13 cellular contexts compared by ENCODE assay signal in the genomic region with DNA sequence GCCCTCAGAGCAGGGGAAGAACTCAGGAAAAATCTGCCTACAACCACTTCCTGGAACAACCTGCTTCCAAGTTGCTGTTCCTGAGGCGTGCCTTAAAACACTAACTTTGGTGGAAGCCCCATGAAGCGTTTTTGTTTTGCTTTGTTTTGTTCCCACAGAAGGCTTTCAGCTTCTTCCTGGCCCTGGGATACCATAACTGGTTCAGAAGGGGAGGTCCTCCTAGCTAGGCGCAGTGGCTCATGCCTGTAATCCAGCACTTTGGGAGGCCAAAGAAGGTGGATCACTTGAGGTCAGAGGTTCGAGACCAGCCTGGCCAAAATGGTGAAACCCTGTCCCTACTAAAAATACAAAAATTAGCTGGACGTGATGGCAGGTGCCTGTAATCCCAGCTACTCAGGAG. TPM values are rescaled to one million over a fixed set of nuclear protein-coding genes. Genes with fewer than 3 reads are reported as not detected.
DNase-seq lines count a peak whose midpoint lies in the region; ATAC-seq and TF ChIP-seq lines count a peak whose summit lies in the region.
"Had no signal": no experiment of that assay in that cellular context is flagged by ENCODE, and none has a peak within 500 bp of the region (broad histone marks: within the 10 kb centered on the region; RNA-seq: fewer than 3 reads in every experiment).

No MANE protein-coding gene starts in this region.

- BruUV-seq in Caco-2 (replicated peaks; lab: Mats Ljungman, UMichigan), result no TSS peak

- H3K27me3 Mint-ChIP-seq in Caco-2 (ENCODE audit: insufficient read depth, unreplicated experiment), result no peaks in the 10 kb centered on the region

- no peaks in the 10 kb centered on the region for H3K9me3 ChIP-seq in Caco-2
- no peaks in the 10 kb centered on the region for H3K9me3 ChIP-seq in MM.1S (replicated peaks; ENCODE audit: insufficient read depth, low read length)
- no peaks in the 10 kb centered on the region for H3K9me3 ChIP-seq in gastrocnemius medialis
- H3K9me3 ChIP-seq: HAP-1 had no signal

- intact Hi-C loops in Caco-2 (cut with micrococcal nuclease; ENCODE audit: unreplicated experiment), result loop anchor here (2.0 to 5.0 kb wide), 2 partner anchors 15 to 65 kb away; a partner anchor contains a TSS
- intact Hi-C loops in gastrocnemius medialis (cut with DNase I; ENCODE audit: low total_unique reads), result loop anchor here (2.0 to 10.0 kb wide), 3 partner anchors 63 to 943 kb away; a partner anchor contains a TSS

- ATAC-seq in gastrocnemius medialis (no peak), esophagus mucosa (no peak)

- no peaks in the 10 kb centered on the region for H3K4me1 Mint-ChIP-seq in Caco-2 (ENCODE audit: low read depth, unreplicated experiment)

- H3K4me2 ChIP-seq in MM.1S (ENCODE audit: low read depth, low read length), result peak overlapping the region; percentile 97; the same call in 1 of the 2 replicates

- CTCF ChIA-PET in Caco-2 (lab: Charles Lee), result interaction anchor here (0.8 kb wide), 1 partner anchor 15 kb away, joined by 5 read pairs; a partner anchor contains a TSS

- H3K4me1 ChIP-seq in Caco-2, result peaks cover 7% of the 10 kb centered on the region; the same call in 1 of the 2 replicates
- H3K4me1 ChIP-seq in MM.1S (ENCODE audit: low read length), result peaks cover 6% of the 10 kb centered on the region
- peaks cover 10 to 21% of the 10 kb centered on the region in 2 donors for H3K4me1 ChIP-seq in gastrocnemius medialis

- TF ChIP-seq POLR2A in gastrocnemius medialis (IDR thresholded peaks at IDR 0.05), result no peak

- no peak overlapping the region for H3K9ac ChIP-seq in MM.1S (ENCODE audit: low read length)

- H3K36me3 Mint-ChIP-seq in Caco-2 (ENCODE audit: insufficient read depth, unreplicated experiment), result peaks cover 13% of the 10 kb centered on the region

- H3K9me2 ChIP-seq in MM.1S (replicated peaks; ENCODE audit: insufficient read depth, low read length), result no peaks in the 10 kb centered on the region

- no peak overlapping the region for H3K4me3 ChIP-seq in Caco-2 (ENCODE audit: low read depth, low read length)
- no peak overlapping the region for H3K4me3 ChIP-seq in MM.1S (ENCODE audit: low read length)
- H3K4me3 ChIP-seq in gastrocnemius medialis, result no peak overlapping the region

- in situ Hi-C loops in gastrocnemius medialis (cut with MboI; ENCODE audit: low sequenced_read_pairs in 4 of 4), result no loop called here

- H3K79me2 ChIP-seq in MM.1S (ENCODE audit: low read length), result peaks cover 36% of the 10 kb centered on the region

- H3K27ac ChIP-seq in MM.1S (ENCODE audit: low read length) (no peak overlapping the region), epithelial cell of prostate (peak overlapping the region; percentile 67), gastrocnemius medialis (peak overlapping the region; percentile 90 to 97 (median 94))

- TF ChIP-seq CTCF in Caco-2 (IDR thresholded peaks at IDR 0.05; ENCODE audit: insufficient read depth in 1 of 2, low read depth in 1 of 2, low read length in 1 of 2, severe bottlenecking in 1 of 2, unreplicated experiment in 1 of 2) (no peak), MM.1S (IDR thresholded peaks at IDR 0.05; ENCODE audit: low read length) (no peak), gastrocnemius medialis (IDR thresholded peaks at IDR 0.05 in 4 of 5, conservative IDR thresholded peaks at IDR 0.05 in 1 of 5) (no peak)

- H3K27ac Mint-ChIP-seq in Caco-2 (ENCODE audit: unreplicated experiment), result peak overlapping the region; percentile 90
- H3K27ac Mint-ChIP-seq: nephron progenitor cell had no signal

- peak overlapping the region; percentile 90; the same call in 1 of the 2 replicates for H2AFZ ChIP-seq in MM.1S (ENCODE audit: low read length)

- H3K27me3 ChIP-seq in Caco-2 (replicated peaks; ENCODE audit: control insufficient read depth, insufficient read depth, low read length) (no peaks in the 10 kb centered on the region), MM.1S (replicated peaks; ENCODE audit: insufficient read depth, low read length) (no peaks in the 10 kb centered on the region; the same call in 1 of the 2 replicates), gastrocnemius medialis (no peaks in the 10 kb centered on the region)

- POLR2A ChIA-PET in Caco-2 (lab: Charles Lee), result interaction anchor here (0.9 kb wide), 1 partner anchor 142 kb away, joined by 3 read pairs; a partner anchor contains a TSS

- H3K9me3 Mint-ChIP-seq in Caco-2 (ENCODE audit: unreplicated experiment), result no peaks in the 10 kb centered on the region
- H3K9me3 Mint-ChIP-seq: nephron progenitor cell had no signal

- H3K4me3 Mint-ChIP-seq in Caco-2 (ENCODE audit: unreplicated experiment), result peak overlapping the region; percentile 85

- no peaks in the 10 kb centered on the region for H4K20me1 ChIP-seq in MM.1S (ENCODE audit: insufficient read depth, low read length)

- no peaks in the 10 kb centered on the region for H3F3A ChIP-seq in MM.1S (ENCODE audit: insufficient read depth, low read length)

- H3K36me3 ChIP-seq in Caco-2 (ENCODE audit: control insufficient read depth, insufficient read depth, low read length) (peaks cover under 1% of the 10 kb centered on the region; the same call in 1 of the 2 replicates), MM.1S (replicated peaks; ENCODE audit: insufficient read depth, low read length) (no peaks in the 10 kb centered on the region), gastrocnemius medialis (peaks cover 0 to 11% of the 10 kb centered on the region in 2 donors)

- DNase-seq in Caco-2, result no peak
- no peak for DNase-seq in MM.1S
- no peak for DNase-seq in epithelial cell of prostate (ENCODE audit: low read depth, low spot score)
- DNase-seq in gastrocnemius medialis, result no peak
- DNase-seq in activated effector memory CD4-positive, alpha-beta T cell treated with Interleukin-2 at 50 U/mL for 16 hours, result no peak
- DNase-seq in COLO668 (lab: John Stamatoyannopoulos, UW; ENCODE audit: unreplicated experiment), result no peak
- DNase-seq: NCI-H2029 treated with DMSO at 0.1 percent for 48 hours; nephron progenitor cell; NK-92 treated with Interleukin-12 subunit alpha and Interleukin-12 subunit beta, amount 100 ng/mL, for 24 hours had no signal

RNA-seq across cellular contexts. Expression of a gene that starts 1.2 kb away (rescaled TPM):
- total RNA-seq in Caco-2 (2022), result 35.5 and 39.6 TPM in 2 replicates
- 10 to 100 TPM; 13.5 to 22.2 (median 19.5) TPM for total RNA-seq in gastrocnemius medialis
- total RNA-seq in esophagus mucosa, result 19.9 TPM

RNA-seq across cellular contexts. Expression of a gene that starts 12.1 kb away (rescaled TPM):
- not detected in 2 replicates for total RNA-seq in Caco-2 (2022)
- not detected for total RNA-seq in gastrocnemius medialis
- total RNA-seq in esophagus mucosa, result not detected
- total RNA-seq: bronchial epithelial cell, fibroblast of lung had no signal

RNA-seq across cellular contexts. Expression of a gene that starts 15.5 kb away (rescaled TPM):
- not detected in 2 replicates for total RNA-seq in Caco-2 (2022)
- 10 to 100 TPM in 1 of 4 donors, 1 to 10 TPM in 2, not detected in 1; 1.1 to 10.9 (median 5.2) TPM for total RNA-seq in gastrocnemius medialis
- total RNA-seq in esophagus mucosa, result 14.2 TPM

RNA-seq across cellular contexts. Expression of a gene that starts 26.2 kb away (rescaled TPM):
- total RNA-seq in Caco-2 (2022) (0.93 TPM in 1 of 2 replicates, not detected in the other), gastrocnemius medialis (10 to 100 TPM in 1 of 4 donors, 1 to 10 TPM in 3; 3.5 to 16.1 (median 5.1) TPM), esophagus mucosa (15.3 TPM)
